In the genomic region with DNA sequence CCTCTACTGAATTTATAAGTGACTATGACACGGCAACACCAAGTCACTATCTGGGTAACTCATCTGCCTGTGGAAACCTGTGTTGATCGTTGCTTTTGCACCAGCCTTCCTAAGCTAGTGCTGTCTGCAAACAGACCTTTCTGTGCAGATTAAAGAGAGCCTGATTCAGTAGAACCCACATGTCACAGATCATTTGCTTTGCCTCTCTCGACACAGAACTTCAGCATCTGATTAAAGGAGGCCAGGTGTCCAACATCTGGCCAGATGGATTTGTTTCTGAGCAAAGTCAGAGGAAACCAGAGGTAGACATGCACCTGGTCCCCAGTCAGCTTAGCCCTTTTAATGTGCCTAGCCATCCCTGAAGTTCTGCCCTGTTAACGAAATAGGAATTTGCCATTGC, we compare ENCODE assay signal across 15 cellular contexts. TPM values are rescaled to one million over a fixed set of nuclear protein-coding genes. Genes with fewer than 3 reads are reported as not detected.
DNase-seq lines count a peak whose midpoint lies in the region; ATAC-seq, FAIRE-seq and TF ChIP-seq lines count a peak whose summit lies in the region.
"Had no signal": no experiment of that assay in that cellular context is flagged by ENCODE, and none has a peak within 500 bp of the region (broad histone marks: within the 10 kb centered on the region; RNA-seq: fewer than 3 reads in every experiment).

No MANE protein-coding gene starts in this region.

- no peak overlapping the region for H3K27ac ChIP-seq in gastroesophageal sphincter
- H3K27ac ChIP-seq: left lung had no signal

- no peak for TF ChIP-seq CTCF in gastroesophageal sphincter (IDR thresholded peaks at IDR 0.05)

- FAIRE-seq in GM12891 (lab: Jason Lieb, UNC) = peak; percentile 26
- FAIRE-seq: H1 had no signal

- DNase-seq in GM12891 (ENCODE audit: insufficient read length, low spot score) (no peak), activated gamma-delta T cell (lab: John Stamatoyannopoulos, UW) (no peak)
- DNase-seq in activated CD4-positive, alpha-beta T cell treated with anti-CD3 and anti-CD28 coated beads, Interleukin-2, amount 50 U/mL, for 48 hours = no peak
- DNase-seq: activated CD4-positive, CD25-positive, alpha-beta regulatory T cell treated with anti-CD3 and anti-CD28 coated beads, Interleukin-2, amount 50 U/mL, for 72 hours; activated naive CD4-positive, alpha-beta T cell treated with anti-CD3 and anti-CD28 coated beads, Interleukin-2, amount 50 U/mL, for 16 hours; left lung; NCI-H524 treated with DMSO at 0.1 percent for 48 hours; T-helper 17 cell had no signal

- TF ChIP-seq POLR2A in GM12891 (IDR thresholded peaks at IDR 0.05; ENCODE audit: low read depth, low read length) = no peak
- no peak for TF ChIP-seq POLR2A in gastroesophageal sphincter (IDR thresholded peaks at IDR 0.05)

- no peaks in the 10 kb centered on the region for H3K9me3 ChIP-seq in gastroesophageal sphincter
- H3K9me3 ChIP-seq: left lung had no signal

- no peak overlapping the region for H3K4me3 ChIP-seq in gastroesophageal sphincter
- H3K4me3 ChIP-seq: left lung had no signal

- 39 to 70% methylated on average over 2 of the region's 4 CpGs for WGBS in gastroesophageal sphincter (ENCODE audit: low coverage in 1 of 2), 2 donors

- no peak for TF ChIP-seq EP300 in gastroesophageal sphincter (IDR thresholded peaks at IDR 0.05)

- no peaks in the 10 kb centered on the region for H3K27me3 ChIP-seq in gastroesophageal sphincter
- H3K27me3 ChIP-seq: left lung had no signal

- no peaks in the 10 kb centered on the region for H3K4me1 ChIP-seq in gastroesophageal sphincter
- H3K4me1 ChIP-seq: left lung had no signal

- H3K36me3 ChIP-seq in gastroesophageal sphincter = no peaks in the 10 kb centered on the region
- H3K36me3 ChIP-seq: left lung had no signal

- peak; percentile 70 for ATAC-seq in GM19452 (IDR thresholded peaks at IDR 0.05; ENCODE audit: unreplicated experiment)
- peak; percentile 71 for ATAC-seq in HG02798 (IDR thresholded peaks at IDR 0.05; ENCODE audit: poor library complexity, unreplicated experiment)
- peak; percentile 59 for ATAC-seq in HG03469 (IDR thresholded peaks at IDR 0.05; ENCODE audit: unreplicated experiment)
- ATAC-seq in GM18873 (IDR thresholded peaks at IDR 0.05; ENCODE audit: low FRiP score, unreplicated experiment) = no peak
- no peak for ATAC-seq in gastroesophageal sphincter
- ATAC-seq: left lung, T-helper 17 cell had no signal

TF ChIP-seq in GM12891, 5 proteins besides CTCF, POLR2A, EP300 and RAD21:
- no peak for TF ChIP-seq TAF1 (IDR thresholded peaks at IDR 0.05; ENCODE audit: low read depth, low read length)
- TF ChIP-seq PAX5 (IDR thresholded peaks at IDR 0.05; ENCODE audit: insufficient read depth, low read length, severe bottlenecking) = no peak
- no peak for TF ChIP-seq SPI1 (IDR thresholded peaks at IDR 0.05; ENCODE audit: low read depth, low read length)
- no peak for TF ChIP-seq POU2F2 (IDR thresholded peaks at IDR 0.05; ENCODE audit: low read depth, low read length)
- no peak for TF ChIP-seq POLR2AphosphoS5 (IDR thresholded peaks at IDR 0.05; ENCODE audit: low read depth, low read length)

RNA-seq across cellular contexts. Expression of gene TTR, which starts 15.0 kb away (rescaled TPM):
- polyA plus RNA-seq in GM12891 (2012; ENCODE audit: low read depth, missing spikeins) = not detected
- not detected for total RNA-seq in gastroesophageal sphincter
- total RNA-seq: dermis microvascular lymphatic vessel endothelial cell, H1, left lung, T-helper 17 cell had no signal
- polyA plus RNA-seq: H1 had no signal

Comparison
In these comparisons a context has a peak if more than half of its experiments do, and no peak if none do; other contexts are left out.
1. ATAC-seq: peak in GM19452 (single experiment), HG02798 (single experiment) and HG03469 (single experiment); none in GM18873 (single experiment) and gastroesophageal sphincter (single experiment).